Comparison of ENCODE assay signal across 20 cellular contexts in the genomic region with DNA sequence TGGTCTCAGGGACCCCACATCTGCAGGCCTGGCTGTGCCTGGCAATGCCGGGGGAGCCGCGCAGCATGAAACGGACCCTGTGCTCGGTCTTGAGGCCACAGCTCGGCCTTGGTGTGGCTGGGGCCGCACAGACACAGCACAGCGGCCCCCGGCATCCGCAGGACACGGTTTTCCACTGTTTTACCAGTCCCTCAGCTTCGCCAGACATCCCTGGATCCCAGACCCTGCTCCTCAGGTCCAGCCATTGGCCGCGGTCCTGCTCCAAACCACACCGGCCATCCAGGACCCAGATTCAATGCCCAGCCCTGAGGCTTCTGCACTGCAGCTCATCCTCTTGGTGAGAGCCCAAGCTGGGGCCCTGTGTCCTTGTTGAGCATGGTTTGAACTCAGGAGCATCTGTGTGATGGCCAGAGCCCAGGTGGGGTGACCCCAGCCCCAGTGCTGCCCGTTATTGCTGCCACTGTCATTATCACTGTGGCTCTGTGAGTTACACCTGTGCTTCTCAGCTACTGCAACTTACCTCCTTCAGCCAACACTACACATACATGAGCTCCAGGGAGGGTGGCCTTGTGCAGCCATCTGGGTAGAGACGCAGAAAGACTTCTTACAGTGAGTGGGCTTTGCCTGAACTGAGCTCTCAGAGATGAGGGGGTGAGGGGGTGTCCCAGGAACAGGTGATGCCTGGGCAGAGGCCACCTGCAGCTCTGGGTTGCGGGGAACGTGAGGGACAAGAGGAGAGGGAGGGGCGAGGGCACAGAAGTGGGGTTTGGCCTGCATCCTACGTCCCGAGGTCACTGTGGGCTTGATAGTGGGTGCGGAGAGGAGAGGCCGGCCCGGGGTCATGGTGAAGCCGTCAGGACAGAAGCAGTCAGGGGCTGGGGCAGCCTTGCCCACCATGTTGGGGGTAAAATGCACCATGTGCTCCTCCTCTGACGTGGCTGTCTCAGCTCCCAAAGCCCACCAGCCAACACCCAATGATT.
DNase-seq lines count a peak whose midpoint lies in the region; ATAC-seq, FAIRE-seq and TF ChIP-seq lines count a peak whose summit lies in the region.
"Had no signal": no experiment of that assay in that cellular context is flagged by ENCODE, and none has a peak within 500 bp of the region (broad histone marks: within the 10 kb centered on the region; RNA-seq: fewer than 3 reads in every experiment).

No MANE protein-coding gene starts in this region.

- H3K27me3 ChIP-seq in HepG2 (ENCODE audit: control insufficient read depth in 1 of 2, insufficient read depth in 2 of 2, low read length in 2 of 2) (no peaks in the 10 kb centered on the region), upper lobe of right lung (no peaks in the 10 kb centered on the region), dorsolateral prefrontal cortex (peaks cover 0 to 7% (median 0%) of the 10 kb centered on the region in 45 donors)
- H3K27me3 ChIP-seq: MG63 had no signal

- no peaks in the 10 kb centered on the region for H3K79me2 ChIP-seq in HepG2 (ENCODE audit: insufficient read depth, low read length)

- POLR2A ChIA-PET in activated naive CD8-positive, alpha-beta T cell treated with anti-CD3 and anti-CD28 coated beads, Interleukin-2, amount 10 ng/mL, durations not matched to agents 7 days and 5 days (lab: Charles Lee): no interaction called here
- POLR2A ChIA-PET in HepG2 (lab: Yijun Ruan, JAX): no interaction called here

- CTCF ChIA-PET in HepG2 (lab: Yijun Ruan, JAX; ENCODE audit: low intra/inter-chr PET ratio, low total read pairs): no interaction called here

- TF ChIP-seq POLR2A in HepG2 (IDR thresholded peaks at IDR 0.05; ENCODE audit: insufficient read depth in 1 of 2, low read depth in 2 of 2, low read length in 2 of 2): no peak

- in situ Hi-C loops in HepG2 (cut with HindIII; ENCODE audit: extremely low pct_ligation_motif_present, low pct_unique_long_range_greater_than_20kb): no loop called here

- no TSS peak for BruUV-seq in HepG2 (replicated peaks; lab: Mats Ljungman, UMichigan)

- no peak overlapping the region for H3K9ac ChIP-seq in HepG2 (ENCODE audit: insufficient read depth, low read depth, low read length)

- H3K36me3 ChIP-seq in HepG2 (replicated peaks in 1 of 2; ENCODE audit: control insufficient read depth in 1 of 2, insufficient read depth in 2 of 2, low read length in 2 of 2) (no peaks in the 10 kb centered on the region), upper lobe of right lung (no peaks in the 10 kb centered on the region)
- H3K36me3 ChIP-seq: MG63 had no signal

- intact Hi-C loops in HepG2 (cut with micrococcal nuclease; ENCODE audit: unreplicated experiment) (no loop called here), posterior vena cava (cut with DNase I) (no loop called here), upper lobe of right lung (cut with DNase I) (no loop called here), dorsolateral prefrontal cortex (cut with DNase I) (no loop called here)

- no peak overlapping the region for H3K27ac Mint-ChIP-seq in activated naive CD8-positive, alpha-beta T cell treated with anti-CD3 and anti-CD28 coated beads, Interleukin-2, amount 10 ng/mL, durations not matched to agents 7 days and 5 days
- H3K27ac Mint-ChIP-seq in activated naive CD8-positive, alpha-beta T cell treated with anti-CD3 and anti-CD28 coated beads for 36 hours: no peak overlapping the region
- H3K27ac Mint-ChIP-seq: CD14-positive monocyte had no signal

- no peaks in the 10 kb centered on the region for H3K36me3 Mint-ChIP-seq in activated naive CD8-positive, alpha-beta T cell treated with anti-CD3 and anti-CD28 coated beads, Interleukin-2, amount 10 ng/mL, durations not matched to agents 7 days and 5 days
- no peaks in the 10 kb centered on the region for H3K36me3 Mint-ChIP-seq in activated naive CD8-positive, alpha-beta T cell treated with anti-CD3 and anti-CD28 coated beads for 36 hours
- H3K36me3 Mint-ChIP-seq: CD14-positive monocyte had no signal

- no peak for ATAC-seq in activated naive CD8-positive, alpha-beta T cell treated with anti-CD3 and anti-CD28 coated beads, Interleukin-2, amount 10 ng/mL, durations not matched to agents 7 days and 5 days (ENCODE audit: low read depth)
- ATAC-seq in HepG2 (no peak), upper lobe of right lung (no peak), HG03442 (IDR thresholded peaks at IDR 0.05; ENCODE audit: unreplicated experiment) (no peak), HG02763 (IDR thresholded peaks at IDR 0.05; ENCODE audit: unreplicated experiment) (no peak)

- H3K9me3 ChIP-seq in HepG2 (ENCODE audit: low read length) (no peaks in the 10 kb centered on the region), upper lobe of right lung (no peaks in the 10 kb centered on the region)
- H3K9me3 ChIP-seq: MG63 had no signal

- TF ChIP-seq EP300 in HepG2 (IDR thresholded peaks at IDR 0.05; ENCODE audit: low read depth in 2 of 2, low read length in 2 of 2): no peak
- TF ChIP-seq EP300 in HepG2 (CRISPR knock-in tag; IDR thresholded peaks at IDR 0.05; ENCODE audit: borderline replicate concordance): no peak

- no peak overlapping the region for H3K4me3 ChIP-seq in HepG2 (replicated peaks in 1 of 3; ENCODE audit: insufficient read depth in 1 of 3, low read depth in 2 of 3, low read length in 3 of 3)
- H3K4me3 ChIP-seq in upper lobe of right lung: no peak overlapping the region
- H3K4me3 ChIP-seq in dorsolateral prefrontal cortex: no peak overlapping the region
- H3K4me3 ChIP-seq: MG63 had no signal

- no peaks in the 10 kb centered on the region for H3K4me1 Mint-ChIP-seq in activated naive CD8-positive, alpha-beta T cell treated with anti-CD3 and anti-CD28 coated beads, Interleukin-2, amount 10 ng/mL, durations not matched to agents 7 days and 5 days
- H3K4me1 Mint-ChIP-seq in activated naive CD8-positive, alpha-beta T cell treated with anti-CD3 and anti-CD28 coated beads for 36 hours: no peaks in the 10 kb centered on the region

- no peak for FAIRE-seq in HepG2 (lab: Jason Lieb, UNC)

- no peaks in the 10 kb centered on the region for H3K9me3 Mint-ChIP-seq in activated naive CD8-positive, alpha-beta T cell treated with anti-CD3 and anti-CD28 coated beads, Interleukin-2, amount 10 ng/mL, durations not matched to agents 7 days and 5 days
- no peaks in the 10 kb centered on the region for H3K9me3 Mint-ChIP-seq in activated naive CD8-positive, alpha-beta T cell treated with anti-CD3 and anti-CD28 coated beads for 36 hours

- WGBS in HepG2 (ENCODE audit: low lambda C conversion rate): 86% methylated on average over 20 of the region's 27 CpGs

- DNase-seq in activated naive CD8-positive, alpha-beta T cell treated with anti-CD3 and anti-CD28 coated beads, Interleukin-2, amount 10 ng/mL, durations not matched to agents 7 days and 5 days: peak; percentile 21
- DNase-seq in activated naive CD8-positive, alpha-beta T cell treated with anti-CD3 and anti-CD28 coated beads for 36 hours: no peak
- DNase-seq in HepG2 (ENCODE audit: low spot score): no peak
- DNase-seq in posterior vena cava (ENCODE audit: low spot score): peak; percentile 74
- DNase-seq in upper lobe of right lung: peak; percentile 47
- DNase-seq in dorsolateral prefrontal cortex: no peak
- DNase-seq: 8988T, DMS79, IMR-90, MG63, NCI-H1048, NCI-H1436, NCI-H446 treated with DMSO at 0.1 percent for 48 hours, NCI-H82, OCI-M1, SHP77 had no signal

- TF ChIP-seq RAD21 in HepG2 (CRISPR knock-in tag; IDR thresholded peaks at IDR 0.05): no peak

- H3K4me1 ChIP-seq in HepG2 (ENCODE audit: insufficient read depth, low read length) (peaks cover 26% of the 10 kb centered on the region), upper lobe of right lung (no peaks in the 10 kb centered on the region)

- no peaks in the 10 kb centered on the region; the same call in 1 of the 2 replicates for H4K20me1 ChIP-seq in HepG2 (ENCODE audit: insufficient read depth, low read length)

- H3K27me3 Mint-ChIP-seq in activated naive CD8-positive, alpha-beta T cell treated with anti-CD3 and anti-CD28 coated beads, Interleukin-2, amount 10 ng/mL, durations not matched to agents 7 days and 5 days: no peaks in the 10 kb centered on the region
- H3K27me3 Mint-ChIP-seq in activated naive CD8-positive, alpha-beta T cell treated with anti-CD3 and anti-CD28 coated beads for 36 hours: no peaks in the 10 kb centered on the region

- no peak overlapping the region for H3K4me2 ChIP-seq in HepG2 (ENCODE audit: low read depth, low read length)

- no peak overlapping the region for H3K27ac ChIP-seq in HepG2 (ENCODE audit: extremely low read length, insufficient read depth, low read length)
- H3K27ac ChIP-seq in upper lobe of right lung: no peak overlapping the region
- no peak overlapping the region for H3K27ac ChIP-seq in dorsolateral prefrontal cortex
- H3K27ac ChIP-seq: HL-60 had no signal

- TF ChIP-seq CTCF in HepG2 (CRISPR knock-in tag; IDR thresholded peaks at IDR 0.05): no peak
- no peak for TF ChIP-seq CTCF in upper lobe of right lung (IDR thresholded peaks at IDR 0.05)
- no peak for TF ChIP-seq CTCF in dorsolateral prefrontal cortex (IDR thresholded peaks at IDR 0.05 in 54 of 56, conservative IDR thresholded peaks at IDR 0.05 in 2 of 56; ENCODE audit: low read depth in 1 of 56, partially characterized antibody in 56 of 56)

- no peak overlapping the region for H2AFZ ChIP-seq in HepG2 (ENCODE audit: low read length)

- no peak overlapping the region for H3K4me3 Mint-ChIP-seq in activated naive CD8-positive, alpha-beta T cell treated with anti-CD3 and anti-CD28 coated beads, Interleukin-2, amount 10 ng/mL, durations not matched to agents 7 days and 5 days
- H3K4me3 Mint-ChIP-seq in activated naive CD8-positive, alpha-beta T cell treated with anti-CD3 and anti-CD28 coated beads for 36 hours: no peak overlapping the region
- H3K4me3 Mint-ChIP-seq: CD14-positive monocyte had no signal

TF ChIP-seq in HepG2, 621 proteins besides CTCF, POLR2A, EP300 and RAD21 (continues in another document):
- TF ChIP-seq, protein P1, sequence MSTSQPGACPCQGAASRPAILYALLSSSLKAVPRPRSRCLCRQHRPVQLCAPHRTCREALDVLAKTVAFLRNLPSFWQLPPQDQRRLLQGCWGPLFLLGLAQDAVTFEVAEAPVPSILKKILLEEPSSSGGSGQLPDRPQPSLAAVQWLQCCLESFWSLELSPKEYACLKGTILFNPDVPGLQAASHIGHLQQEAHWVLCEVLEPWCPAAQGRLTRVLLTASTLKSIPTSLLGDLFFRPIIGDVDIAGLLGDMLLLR (CRISPR knock-in tag; IDR thresholded peaks at IDR 0.05): no peak
- TF ChIP-seq, protein P2, sequence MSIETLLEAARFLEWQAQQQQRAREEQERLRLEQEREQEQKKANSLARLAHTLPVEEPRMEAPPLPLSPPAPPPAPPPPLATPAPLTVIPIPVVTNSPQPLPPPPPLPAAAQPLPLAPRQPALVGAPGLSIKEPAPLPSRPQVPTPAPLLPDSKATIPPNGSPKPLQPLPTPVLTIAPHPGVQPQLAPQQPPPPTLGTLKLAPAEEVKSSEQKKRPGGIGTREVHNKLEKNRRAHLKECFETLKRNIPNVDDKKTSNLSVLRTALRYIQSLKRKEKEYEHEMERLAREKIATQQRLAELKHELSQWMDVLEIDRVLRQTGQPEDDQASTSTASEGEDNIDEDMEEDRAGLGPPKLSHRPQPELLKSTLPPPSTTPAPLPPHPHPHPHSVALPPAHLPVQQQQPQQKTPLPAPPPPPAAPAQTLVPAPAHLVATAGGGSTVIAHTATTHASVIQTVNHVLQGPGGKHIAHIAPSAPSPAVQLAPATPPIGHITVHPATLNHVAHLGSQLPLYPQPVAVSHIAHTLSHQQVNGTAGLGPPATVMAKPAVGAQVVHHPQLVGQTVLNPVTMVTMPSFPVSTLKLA (IDR thresholded peaks at IDR 0.05): peak; percentile 60

Comparison
In these comparisons a context has a peak if more than half of its experiments do, and no peak if none do; other contexts are left out.
1. DNase-seq: peak in activated naive CD8-positive, alpha-beta T cell treated with anti-CD3 and anti-CD28 coated beads, Interleukin-2, amount 10 ng/mL, durations not matched to agents 7 days and 5 days (single experiment), posterior vena cava (single experiment) and upper lobe of right lung (single experiment); none in activated naive CD8-positive, alpha-beta T cell treated with anti-CD3 and anti-CD28 coated beads for 36 hours (single experiment), HepG2 (single experiment) and dorsolateral prefrontal cortex (0 of 10).